Comparison of ENCODE assay signal across 8 cellular contexts in the genomic region with DNA sequence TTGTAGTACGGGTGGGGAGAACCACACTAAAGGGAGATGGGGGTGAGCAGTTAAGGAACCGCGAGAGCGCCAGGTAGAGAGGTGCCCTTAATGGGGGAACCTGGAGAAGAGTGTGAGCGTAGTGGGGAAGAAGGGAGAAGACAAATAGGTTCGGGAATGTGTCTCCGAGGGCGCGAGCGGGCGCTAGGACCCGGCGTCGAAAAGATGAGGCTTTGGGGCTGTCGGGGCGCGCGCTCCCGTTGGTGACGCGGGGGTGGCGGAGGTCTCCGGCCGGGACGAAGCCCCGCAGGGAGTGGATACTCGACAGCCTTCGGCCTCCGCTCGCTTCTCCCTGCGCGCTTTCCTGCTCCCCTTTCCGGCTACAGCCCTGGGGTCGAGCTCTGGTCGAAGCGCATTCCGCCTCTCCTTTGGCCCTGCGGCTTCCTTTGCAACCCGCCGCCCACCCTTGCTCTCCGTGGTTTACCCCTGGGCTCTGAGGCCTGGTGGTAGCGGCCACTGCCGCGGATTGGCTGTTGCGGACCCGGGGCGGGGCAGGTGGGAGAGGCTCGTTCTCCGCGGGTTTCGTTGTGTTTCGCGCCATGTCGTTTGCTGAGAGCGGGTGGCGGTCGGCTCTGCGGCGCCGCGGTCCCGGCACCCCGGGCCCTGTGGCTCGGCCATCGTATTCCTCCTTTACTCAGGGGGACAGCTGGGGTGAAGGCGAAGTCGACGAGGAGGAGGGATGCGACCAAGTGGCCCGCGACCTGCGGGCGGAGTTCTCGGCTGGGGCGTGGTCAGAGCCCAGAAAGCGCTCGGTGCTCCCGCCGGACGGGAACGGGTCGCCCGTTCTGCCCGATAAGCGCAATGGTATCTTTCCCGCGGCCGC.
DNase-seq lines count a peak whose midpoint lies in the region; ATAC-seq lines count a peak whose summit lies in the region.

A gene (plus strand): TSS at position 574 of the 862 bp plus-strand sequence. CDS start 5 bp downstream, at position 579.

- peak; percentile 54 to 100 (median 97) for DNase-seq in C1 segment of cervical spinal cord (lab: John Stamatoyannopoulos, UW)
- DNase-seq in NCI-H748 (lab: John Stamatoyannopoulos, UW; ENCODE audit: unreplicated experiment): peak; percentile 97
- peak; percentile 91 for DNase-seq in activated CD4-positive, alpha-beta T cell treated with anti-CD3 and anti-CD28 coated beads, Interleukin-2, amount 50 U/mL, for 1 hour
- DNase-seq in cortex of kidney (lab: John Stamatoyannopoulos, UW): peak; percentile 98
- peak; percentile 98 for DNase-seq in left kidney (ENCODE audit: low read depth, low spot score)
- peak; percentile 92 for DNase-seq in stimulated activated CD4-positive, alpha-beta T cell treated with anti-CD3 and anti-CD28 coated beads, Interleukin-1b, Interleukin-23, amount 100 ng/mL, for 48 hours

- ATAC-seq in GM19395 (IDR thresholded peaks at IDR 0.05; ENCODE audit: unreplicated experiment): peak; percentile 71
- ATAC-seq in HG03558 (IDR thresholded peaks at IDR 0.05; ENCODE audit: extremely low read depth, unreplicated experiment): peak; percentile 53

Comparison
In these comparisons a context has a peak if more than half of its experiments do, and no peak if none do; other contexts are left out.
1. Peak in every context shown above with its lines: DNase-seq and ATAC-seq.